24 cellular contexts compared by ENCODE assay signal in the genomic region with DNA sequence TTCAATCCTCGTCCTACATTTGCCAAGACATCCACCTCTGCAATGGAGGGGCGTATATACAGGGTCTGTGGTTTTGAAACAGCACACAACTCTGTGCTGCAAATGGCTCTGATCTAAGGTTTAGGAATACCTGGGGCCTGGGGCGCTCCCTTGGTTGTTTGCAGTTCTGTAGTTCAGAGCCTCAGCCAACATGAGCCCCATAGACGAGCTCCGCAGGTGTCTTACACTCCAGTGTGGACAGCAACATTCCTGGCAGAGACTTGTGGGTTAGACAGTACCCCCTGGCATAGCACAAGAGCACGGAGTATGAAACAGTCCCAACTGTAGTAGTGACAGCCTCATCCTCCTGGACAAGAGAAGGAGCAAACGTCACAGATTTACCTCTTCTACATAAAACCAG.
"Had no signal": no experiment of that assay in that cellular context is flagged by ENCODE, and none has a peak within 500 bp of the region (broad histone marks: within the 10 kb centered on the region; RNA-seq: fewer than 3 reads in every experiment).

No MANE protein-coding gene starts in this region.

- H3K9me3 Mint-ChIP-seq: natural killer cell treated with Interleukin-12 subunit alpha and Interleukin-12 subunit beta and Interleukin-15 and Interleukin-18, amount 100 ng/mL, for 72 hours; stimulated activated effector memory CD8-positive, alpha-beta T cell treated with anti-CD3 and anti-CD28 coated beads, Interleukin-12 subunit alpha, Interleukin-12 subunit beta, amount 100 ng/mL, for 72 hours; stimulated activated naive CD8-positive, alpha-beta T cell treated with anti-CD3 and anti-CD28 coated beads, Interleukin-15, Interleukin-2, amounts not matched to agents 100 ng/mL and 50 ng/mL, for 24 hours; type B pancreatic cell had no signal

- ATAC-seq: mucosa of descending colon; naive thymus-derived CD4-positive, alpha-beta T cell; natural killer cell treated with Interleukin-12 subunit alpha and Interleukin-12 subunit beta and Interleukin-15 and Interleukin-18, amount 100 ng/mL, for 72 hours; right cardiac atrium; stimulated activated effector memory CD8-positive, alpha-beta T cell treated with anti-CD3 and anti-CD28 coated beads, Interleukin-12 subunit alpha, Interleukin-12 subunit beta, amount 100 ng/mL, for 72 hours had no signal

- H3K27ac Mint-ChIP-seq: memory B cell; naive thymus-derived CD4-positive, alpha-beta T cell; natural killer cell treated with Interleukin-12 subunit alpha and Interleukin-12 subunit beta and Interleukin-15 and Interleukin-18, amount 100 ng/mL, for 72 hours; progenitor cell of endocrine pancreas; stimulated activated effector memory CD8-positive, alpha-beta T cell treated with anti-CD3 and anti-CD28 coated beads, Interleukin-12 subunit alpha, Interleukin-12 subunit beta, amount 100 ng/mL, for 72 hours; stimulated activated naive CD8-positive, alpha-beta T cell treated with anti-CD3 and anti-CD28 coated beads, Interleukin-15, Interleukin-2, amounts not matched to agents 100 ng/mL and 50 ng/mL, for 24 hours; type B pancreatic cell had no signal

- H3K27me3 ChIP-seq: ovary had no signal

- DNase-seq: hypothalamus; islet precursor cell; left ventricle myocardium inferior; midbrain; mucosa of descending colon; naive thymus-derived CD4-positive, alpha-beta T cell; ovary; right cardiac atrium; sigmoid colon; small intestine; spleen; stimulated activated CD4-positive, alpha-beta T cell treated with anti-CD3 and anti-CD28 coated beads, Interleukin-4, amount 100 ng/mL, for 24 hours; stimulated activated naive CD4-positive, alpha-beta T cell; tibial artery; uterus had no signal

- H3K4me3 ChIP-seq: left ventricle myocardium inferior, lung, mucosa of descending colon, ovary, sigmoid colon, spleen, suprapubic skin, thoracic aorta, tibial artery, uterus had no signal

- H3K9me3 ChIP-seq: left ventricle myocardium inferior, mucosa of descending colon, ovary, sigmoid colon, suprapubic skin, thoracic aorta, tibial artery, uterus had no signal

- H3K36me3 Mint-ChIP-seq: memory B cell; stimulated activated effector memory CD8-positive, alpha-beta T cell treated with anti-CD3 and anti-CD28 coated beads, Interleukin-12 subunit alpha, Interleukin-12 subunit beta, amount 100 ng/mL, for 72 hours had no signal

- H3K27ac ChIP-seq: left ventricle myocardium inferior, ovary, sigmoid colon, spleen, suprapubic skin, thoracic aorta, tibial artery, uterus had no signal

- FAIRE-seq: small intestine had no signal

- H3K36me3 ChIP-seq: left ventricle myocardium inferior, ovary, sigmoid colon, spleen, suprapubic skin, thoracic aorta, tibial artery, uterus had no signal

- H3K4me3 Mint-ChIP-seq: memory B cell; natural killer cell treated with Interleukin-12 subunit alpha and Interleukin-12 subunit beta and Interleukin-15 and Interleukin-18, amount 100 ng/mL, for 72 hours; stimulated activated effector memory CD8-positive, alpha-beta T cell treated with anti-CD3 and anti-CD28 coated beads, Interleukin-12 subunit alpha, Interleukin-12 subunit beta, amount 100 ng/mL, for 72 hours; stimulated activated naive CD8-positive, alpha-beta T cell treated with anti-CD3 and anti-CD28 coated beads, Interleukin-15, Interleukin-2, amounts not matched to agents 100 ng/mL and 50 ng/mL, for 24 hours; type B pancreatic cell had no signal
